Comparison of ENCODE assay signal across 26 cellular contexts in the genomic region with DNA sequence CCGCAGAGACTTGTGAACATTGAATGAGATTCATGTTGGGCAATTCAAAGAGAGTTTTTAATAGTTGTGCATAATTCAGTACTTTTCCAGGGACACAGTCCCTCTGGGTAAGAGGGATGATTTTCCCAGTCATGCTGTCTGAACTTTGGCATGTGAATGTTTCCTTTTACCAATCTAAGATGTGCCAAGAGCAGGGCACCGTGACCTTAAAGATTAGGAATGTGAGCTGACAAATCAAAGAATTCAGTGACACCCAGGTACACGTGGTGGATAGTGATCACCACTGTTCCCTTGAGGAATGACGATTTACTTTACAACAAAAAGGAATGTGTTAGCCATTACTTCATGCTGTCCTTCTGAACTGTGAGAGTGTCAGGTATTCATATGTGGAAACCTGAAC.
DNase-seq lines count a peak whose midpoint lies in the region; ATAC-seq, FAIRE-seq and TF ChIP-seq lines count a peak whose summit lies in the region.
"Had no signal": no experiment of that assay in that cellular context is flagged by ENCODE, and none has a peak within 500 bp of the region (broad histone marks: within the 10 kb centered on the region; RNA-seq: fewer than 3 reads in every experiment).

No MANE protein-coding gene starts in this region.

- H3K4me2 ChIP-seq in trophoblast cell (ENCODE audit: low read length) (no peak overlapping the region), SK-N-SH (no peak overlapping the region)

- intact Hi-C loops in kidney (cut with DNase I) = no loop called here

- H4K91ac ChIP-seq in trophoblast cell (ENCODE audit: low read depth, low read length) = no peak overlapping the region

- no peak overlapping the region for H3K23ac ChIP-seq in trophoblast cell (ENCODE audit: low read length)

- ATAC-seq in GM18520 (IDR thresholded peaks at IDR 0.05; ENCODE audit: unreplicated experiment) (no peak), GM19455 (IDR thresholded peaks at IDR 0.05; ENCODE audit: unreplicated experiment) (no peak)
- ATAC-seq: natural killer cell had no signal

- no peak overlapping the region for H3K4ac ChIP-seq in trophoblast cell (ENCODE audit: low read depth, low read length)

- H3K18ac ChIP-seq in trophoblast cell (ENCODE audit: low read length) = no peak overlapping the region

- H3K27ac ChIP-seq in kidney (ENCODE audit: low read depth in 2 of 2, low read length in 2 of 2) (no peak overlapping the region), trophoblast cell (ENCODE audit: low read depth, low read length) (no peak overlapping the region), SK-N-SH (ENCODE audit: low read depth in 2 of 2, low read length in 1 of 2) (no peak overlapping the region)
- H3K27ac ChIP-seq: esophagus squamous epithelium, skin epidermis had no signal

- no peak for TF ChIP-seq CTCF in kidney (IDR thresholded peaks at IDR 0.05; ENCODE audit: borderline replicate concordance, extremely low read depth, insufficient read depth)
- no peak for TF ChIP-seq CTCF in SK-N-SH (IDR thresholded peaks at IDR 0.05)

- POLR2A ChIA-PET in SK-N-SH (lab: Yijun Ruan, JAX) = no interaction called here

- no peaks in the 10 kb centered on the region for H3K79me2 ChIP-seq in trophoblast cell (ENCODE audit: control insufficient read depth, insufficient read depth, low read length, poor library complexity)
- H3K79me2 ChIP-seq in SK-N-SH (ENCODE audit: insufficient read depth) = no peaks in the 10 kb centered on the region

- WGBS in trophoblast cell (ENCODE audit: extremely low coverage, insufficient coverage, insufficient read length) = no CpG with 5 or more reads among the region's 4 CpGs
- 8% methylated on average over 4 of the region's 4 CpGs for WGBS in SK-N-SH (ENCODE audit: low lambda C conversion rate)

- H4K12ac ChIP-seq in trophoblast cell (ENCODE audit: low read depth, low read length) = no peak overlapping the region

- no peak overlapping the region for H3K14ac ChIP-seq in trophoblast cell (ENCODE audit: low read length)

- H3F3A ChIP-seq in SK-N-SH (replicated peaks; ENCODE audit: insufficient read depth) = no peaks in the 10 kb centered on the region

- FAIRE-seq in kidney (lab: Jason Lieb, UNC) = peak; percentile 64
- FAIRE-seq: GM19239 had no signal

- H3K9me3 ChIP-seq in kidney (ENCODE audit: control insufficient read depth in 1 of 2, low read length in 2 of 2) (no peaks in the 10 kb centered on the region), trophoblast cell (ENCODE audit: insufficient read depth, low read depth, low read length) (no peaks in the 10 kb centered on the region), SK-N-SH (no peaks in the 10 kb centered on the region)
- H3K9me3 ChIP-seq: esophagus squamous epithelium had no signal

- H2AK5ac ChIP-seq in trophoblast cell (ENCODE audit: low read length) = no peak overlapping the region

- H3K9me2 ChIP-seq in SK-N-SH = no peaks in the 10 kb centered on the region

- no peak overlapping the region for H2BK5ac ChIP-seq in trophoblast cell (ENCODE audit: low read depth, low read length, poor library complexity)

- H3K79me1 ChIP-seq in trophoblast cell (ENCODE audit: low read length) = no peaks in the 10 kb centered on the region

- H3K36me3 ChIP-seq in kidney (ENCODE audit: control insufficient read depth in 1 of 2, insufficient read depth in 2 of 2, low read length in 2 of 2) (no peaks in the 10 kb centered on the region), trophoblast cell (ENCODE audit: control insufficient read depth in 1 of 2, insufficient read depth in 2 of 2, low read length in 2 of 2) (no peaks in the 10 kb centered on the region), SK-N-SH (replicated peaks in 1 of 2; ENCODE audit: control insufficient read depth in 1 of 2, insufficient read depth in 2 of 2, low read length in 1 of 2) (no peaks in the 10 kb centered on the region)
- H3K36me3 ChIP-seq: esophagus squamous epithelium had no signal

- H3K9ac ChIP-seq in kidney (ENCODE audit: low read length in 2 of 2) (no peak overlapping the region), trophoblast cell (ENCODE audit: low read length) (no peak overlapping the region), SK-N-SH (no peak overlapping the region)

- H4K20me1 ChIP-seq in SK-N-SH (ENCODE audit: insufficient read depth) = no peaks in the 10 kb centered on the region

- H2AFZ ChIP-seq in trophoblast cell (ENCODE audit: insufficient read depth, low read length, poor library complexity) (no peak overlapping the region), SK-N-SH (ENCODE audit: low read depth) (no peak overlapping the region)

- no peaks in the 10 kb centered on the region for H3K27me3 ChIP-seq in trophoblast cell (ENCODE audit: insufficient read depth, low read length)
- no peaks in the 10 kb centered on the region for H3K27me3 ChIP-seq in SK-N-SH (ENCODE audit: insufficient read depth)
- H3K27me3 ChIP-seq: esophagus squamous epithelium had no signal

- no peak overlapping the region for H2BK120ac ChIP-seq in trophoblast cell (ENCODE audit: insufficient read depth, low read length, poor library complexity)

- CTCF ChIA-PET in SK-N-SH (lab: Yijun Ruan, JAX) = no interaction called here

- H3K4me1 ChIP-seq in kidney (ENCODE audit: control insufficient read depth in 1 of 2, insufficient read depth in 1 of 2, low read depth in 1 of 2, low read length in 2 of 2) (peaks cover 0 to 4% of the 10 kb centered on the region in 2 donors), trophoblast cell (ENCODE audit: control insufficient read depth in 1 of 2, insufficient read depth in 2 of 2, low read length in 2 of 2) (no peaks in the 10 kb centered on the region), SK-N-SH (ENCODE audit: control insufficient read depth in 1 of 2, insufficient read depth in 2 of 2, low read depth in 1 of 2, low read length in 1 of 2) (no peaks in the 10 kb centered on the region)

- TF ChIP-seq EP300 in SK-N-SH (IDR thresholded peaks at IDR 0.05; ENCODE audit: borderline replicate concordance in 1 of 2, low read depth in 1 of 2, low read length in 1 of 2) = no peak

- no peak overlapping the region for H4K8ac ChIP-seq in trophoblast cell (ENCODE audit: low read depth, low read length)

- H2BK12ac ChIP-seq in trophoblast cell (ENCODE audit: low read length) = no peak overlapping the region

- no peak for TF ChIP-seq RAD21 in SK-N-SH (IDR thresholded peaks at IDR 0.05; ENCODE audit: low read length)

- H3K4me3 ChIP-seq in kidney (ENCODE audit: low read length in 2 of 2) (no peak overlapping the region), trophoblast cell (ENCODE audit: low read depth, low read length) (no peak overlapping the region), SK-N-SH (ENCODE audit: low read depth in 2 of 2, low read length in 1 of 2) (no peak overlapping the region)
- H3K4me3 ChIP-seq: esophagus squamous epithelium, skin epidermis had no signal

- peak; percentile 14 for DNase-seq in Daoy (ENCODE audit: low read depth)
- peak; percentile 31 for DNase-seq in astrocyte of the hippocampus (ENCODE audit: low read depth, low spot score)
- DNase-seq in kidney = no peak
- DNase-seq in trophoblast cell = peak; percentile 74 to 78
- no peak for DNase-seq in GOT3 (lab: John Stamatoyannopoulos, UW)
- DNase-seq in SK-N-SH = no peak
- DNase-seq: activated CD4-positive, alpha-beta T cell treated with anti-CD3 and anti-CD28 coated beads, Interleukin-2, amount 50 U/mL, for 4 hours; activated naive CD4-positive, alpha-beta T cell treated with Interleukin-2 at 50 U/mL for 16 hours; activated T-cell treated with anti-CD3 and anti-CD28 coated beads, Interleukin-2, amount 50 U/mL, for 1 hour; anterior cingulate cortex; CD4-positive, CD25-positive, alpha-beta regulatory T cell; effector CD8-positive, alpha-beta T cell; esophagus squamous epithelium; GF-D8; KG1; natural killer cell; NCI-H1930; NCI-H345; NCI-H82; SHP77 treated with DMSO at 0.1 percent for 48 hours; stimulated activated naive CD4-positive, alpha-beta T cell treated with Interleukin-2 at 50 U/mL for 16 hours; T-helper 1 cell had no signal

TF ChIP-seq in SK-N-SH, 30 proteins besides CTCF, POLR2A, EP300 and RAD21:
- TF ChIP-seq, protein P1, sequence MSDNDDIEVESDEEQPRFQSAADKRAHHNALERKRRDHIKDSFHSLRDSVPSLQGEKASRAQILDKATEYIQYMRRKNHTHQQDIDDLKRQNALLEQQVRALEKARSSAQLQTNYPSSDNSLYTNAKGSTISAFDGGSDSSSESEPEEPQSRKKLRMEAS (IDR thresholded peaks at IDR 0.05; ENCODE audit: low read depth) = no peak

Comparison
In these comparisons a context has a peak if more than half of its experiments do, and no peak if none do; other contexts are left out.
1. DNase-seq: peak in Daoy (single experiment), astrocyte of the hippocampus (single experiment) and trophoblast cell (2 of 2); none in kidney (single experiment), GOT3 (single experiment) and SK-N-SH (single experiment).